26 cellular contexts compared by ENCODE assay signal in the genomic region with DNA sequence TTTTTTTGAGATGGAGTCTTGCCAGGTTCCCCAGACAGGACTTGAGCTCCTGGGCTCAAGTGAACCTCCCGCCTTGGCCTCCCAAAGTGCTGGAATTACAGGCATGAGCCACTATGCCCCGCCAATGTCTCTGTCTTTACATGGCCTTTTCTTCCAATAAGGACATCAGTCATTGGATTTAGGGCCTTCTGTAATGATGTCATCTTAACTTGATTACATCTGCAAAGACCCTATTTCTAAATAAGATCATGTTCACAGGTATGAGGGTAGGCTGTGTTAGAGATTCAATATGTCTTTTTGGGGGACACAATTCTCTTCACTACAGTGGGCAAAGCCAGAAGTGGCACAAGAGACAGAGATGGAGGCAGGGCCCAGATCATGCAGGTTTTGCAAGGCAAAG.
"Had no signal": no experiment of that assay in that cellular context is flagged by ENCODE, and none has a peak within 500 bp of the region (broad histone marks: within the 10 kb centered on the region; RNA-seq: fewer than 3 reads in every experiment).

No MANE protein-coding gene starts in this region.

- H3K9me3 ChIP-seq: stomach, suprapubic skin, testis, thoracic aorta, thyroid gland, tibial artery, tibial nerve, transverse colon, upper lobe of left lung, upper lobe of right lung, uterus, vagina had no signal

- H3K27ac ChIP-seq: stomach, suprapubic skin, testis, thoracic aorta, thyroid gland, tibial artery, tibial nerve, transverse colon, upper lobe of left lung, upper lobe of right lung, uterus, vagina had no signal

- ATAC-seq: stimulated activated effector memory CD8-positive, alpha-beta T cell treated with anti-CD3 and anti-CD28 coated beads, Interleukin-12 subunit alpha, Interleukin-12 subunit beta, amount 100 ng/mL, for 72 hours; stimulated activated memory B cell treated with anti-CD40 and anti-IgM and Interleukin-4, amounts not matched to agents 10 μg/mL and 1 μg/mL and 100 μg/mL, for 72 hours; stimulated activated naive B cell treated with anti-CD40 and anti-IgM and Interleukin-4, amounts not matched to agents 10 μg/mL and 1 μg/mL and 100 μg/mL, for 72 hours; stimulated activated naive CD8-positive, alpha-beta T cell treated with anti-CD3 and anti-CD28 coated beads, Interleukin-15, amount 100 ng/mL, for 72 hours; stimulated activated naive CD8-positive, alpha-beta T cell treated with anti-CD3 and anti-CD28 coated beads, Interleukin-15, Interleukin-2, amounts not matched to agents 100 U/mL and 50 U/mL, for 24 hours; upper lobe of right lung had no signal

- H3K4me1 ChIP-seq: testis, thyroid gland, tibial artery, tibial nerve, transverse colon, upper lobe of right lung, uterus had no signal

- DNase-seq: stimulated activated CD4-positive, alpha-beta T cell treated with anti-CD3 and anti-CD28 coated beads, Interleukin-2, amount 100 ng/mL, for 48 hours; stimulated activated CD4-positive, alpha-beta T cell treated with anti-CD3 and anti-CD28 coated beads, Interleukin-4, amount 100 ng/mL, for 1 hour; stimulated activated CD4-positive, alpha-beta T cell treated with anti-CD3 and anti-CD28 coated beads, Interleukin-4, amount 100 ng/mL, for 24 hours; stimulated activated CD4-positive, alpha-beta T cell treated with anti-CD3 and anti-CD28 coated beads, Interleukin-4, amount 100 ng/mL, for 4 hours; stimulated activated CD8-positive, alpha-beta memory T cell treated with anti-CD3 and anti-CD28 coated beads, Interleukin-4, amount 100 ng/mL, for 48 hours; stimulated activated naive B cell treated with anti-CD40 and anti-IgM and Interleukin-4, amounts not matched to agents 10 μg/mL and 1 μg/mL and 100 μg/mL, for 72 hours; stimulated activated naive CD4-positive, alpha-beta T cell treated with Interleukin-2 at 50 U/mL for 16 hours; stimulated activated naive CD8-positive, alpha-beta T cell treated with anti-CD3 and anti-CD28 coated beads, Interleukin-15, amount 100 ng/mL, for 72 hours; stimulated activated naive CD8-positive, alpha-beta T cell treated with anti-CD3 and anti-CD28 coated beads, Interleukin-15, Interleukin-2, amounts not matched to agents 100 U/mL and 50 U/mL, for 24 hours; stomach; substantia nigra; testis; thyroid gland; tibial artery; transverse colon; trophoblast cell; upper lobe of left lung; upper lobe of right lung; uterus had no signal

- H3K4me3 ChIP-seq: stomach, suprapubic skin, testis, thoracic aorta, thyroid gland, tibial artery, tibial nerve, transverse colon, upper lobe of left lung, upper lobe of right lung, uterus, vagina had no signal

- FAIRE-seq: urothelium cell line had no signal

- H3K36me3 ChIP-seq: stomach, suprapubic skin, thoracic aorta, thyroid gland, tibial artery, tibial nerve, transverse colon, upper lobe of left lung, upper lobe of right lung, uterus, vagina had no signal

- H3K27me3 ChIP-seq: testis, thyroid gland, vagina had no signal
